9 cellular contexts compared by ENCODE assay signal in genomic region chr4:148445903-148446261, GRCh38. TPM values are rescaled to one million over a fixed set of nuclear protein-coding genes. Genes with fewer than 3 reads are reported as not detected.
DNase-seq lines count a peak whose midpoint lies in the region; ATAC-seq, FAIRE-seq and TF ChIP-seq lines count a peak whose summit lies in the region.
"Had no signal": no experiment of that assay in that cellular context is flagged by ENCODE, and none has a peak within 500 bp of the region (broad histone marks: within the 10 kb centered on the region; RNA-seq: fewer than 3 reads in every experiment).

No MANE protein-coding gene starts in this region.

- H3K4me2 ChIP-seq in keratinocyte (ENCODE audit: control insufficient read depth, extremely low read depth, insufficient read depth, low read depth, low read length): peak overlapping the region; percentile 67

- dilution Hi-C loops in keratinocyte (cut with MboI; ENCODE audit: extremely low pct_ligation_motif_present, low sequenced_read_pairs): no loop called here

- H3K27me3 ChIP-seq in keratinocyte (ENCODE audit: control insufficient read depth, extremely low read depth, insufficient read depth, low read length): peaks cover 17% of the 10 kb centered on the region

- H3K36me3 ChIP-seq in keratinocyte (ENCODE audit: control insufficient read depth in 2 of 2, extremely low read depth in 1 of 2, insufficient read depth in 2 of 2, low read length in 2 of 2): no peaks in the 10 kb centered on the region

- H4K20me1 ChIP-seq in keratinocyte (ENCODE audit: control insufficient read depth, extremely low read depth, insufficient read depth, low read length): no peaks in the 10 kb centered on the region

- H3K4me3 Mint-ChIP-seq in activated naive CD8-positive, alpha-beta T cell treated with anti-CD3 and anti-CD28 coated beads for 36 hours: peak overlapping the region; percentile 77
- peak overlapping the region; percentile 80 for H3K4me3 Mint-ChIP-seq in stimulated activated memory B cell treated with anti-CD40 and anti-IgM and Interleukin-4, amounts not matched to agents 10 μg/mL and 1 μg/mL and 100 μg/mL, for 72 hours

- H3K4me1 ChIP-seq in keratinocyte (ENCODE audit: control insufficient read depth, extremely low read depth, insufficient read depth, low read length): peaks cover 16% of the 10 kb centered on the region

- H3K27me3 Mint-ChIP-seq in activated naive CD8-positive, alpha-beta T cell treated with anti-CD3 and anti-CD28 coated beads for 36 hours: no peaks in the 10 kb centered on the region
- no peaks in the 10 kb centered on the region for H3K27me3 Mint-ChIP-seq in stimulated activated memory B cell treated with anti-CD40 and anti-IgM and Interleukin-4, amounts not matched to agents 10 μg/mL and 1 μg/mL and 100 μg/mL, for 72 hours

- no peaks in the 10 kb centered on the region for H3K9me3 Mint-ChIP-seq in activated naive CD8-positive, alpha-beta T cell treated with anti-CD3 and anti-CD28 coated beads for 36 hours
- H3K9me3 Mint-ChIP-seq in stimulated activated memory B cell treated with anti-CD40 and anti-IgM and Interleukin-4, amounts not matched to agents 10 μg/mL and 1 μg/mL and 100 μg/mL, for 72 hours: no peaks in the 10 kb centered on the region

- no peaks in the 10 kb centered on the region for H3K36me3 Mint-ChIP-seq in activated naive CD8-positive, alpha-beta T cell treated with anti-CD3 and anti-CD28 coated beads for 36 hours
- no peaks in the 10 kb centered on the region for H3K36me3 Mint-ChIP-seq in stimulated activated memory B cell treated with anti-CD40 and anti-IgM and Interleukin-4, amounts not matched to agents 10 μg/mL and 1 μg/mL and 100 μg/mL, for 72 hours

- peak overlapping the region in 2 of 3 experiments; percentile 59 to 83 for H3K4me3 ChIP-seq in keratinocyte (ENCODE audit: control insufficient read depth in 2 of 3, extremely low read depth in 1 of 3, insufficient read depth in 2 of 3, low read depth in 1 of 3, low read length in 3 of 3)

- ATAC-seq in stimulated activated memory B cell treated with anti-CD40 and anti-IgM and Interleukin-4, amounts not matched to agents 10 μg/mL and 1 μg/mL and 100 μg/mL, for 72 hours: no peak
- no peak for ATAC-seq in GM18511 (IDR thresholded peaks at IDR 0.05; ENCODE audit: unreplicated experiment)

- H3K79me2 ChIP-seq in keratinocyte (ENCODE audit: control insufficient read depth, insufficient read depth, low read length): no peaks in the 10 kb centered on the region

- peak overlapping the region; percentile 69 for H3K27ac Mint-ChIP-seq in activated naive CD8-positive, alpha-beta T cell treated with anti-CD3 and anti-CD28 coated beads for 36 hours
- H3K27ac Mint-ChIP-seq in stimulated activated memory B cell treated with anti-CD40 and anti-IgM and Interleukin-4, amounts not matched to agents 10 μg/mL and 1 μg/mL and 100 μg/mL, for 72 hours: peak overlapping the region; percentile 73

- H3K9me3 ChIP-seq in keratinocyte (ENCODE audit: control insufficient read depth, low read depth, low read length): no peaks in the 10 kb centered on the region

- H3K9ac ChIP-seq in keratinocyte (ENCODE audit: control insufficient read depth, extremely low read depth, insufficient read depth, low read length): no peak overlapping the region

- H3K9me1 ChIP-seq in keratinocyte (ENCODE audit: control insufficient read depth, extremely low read depth, insufficient read depth, low read length): no peaks in the 10 kb centered on the region

- no peak for TF ChIP-seq CTCF in keratinocyte (optimal IDR thresholded peaks at IDR 0.05 in 1 of 3, IDR thresholded peaks at IDR 0.05 in 1 of 3, conservative IDR thresholded peaks at IDR 0.05 in 1 of 3; ENCODE audit: extremely low read depth in 1 of 3, insufficient read depth in 2 of 3, low read length in 3 of 3)

- DNase-seq in NCI-H82 (lab: John Stamatoyannopoulos, UW) (peak; percentile 27), NCI-H82 treated with DMSO at 0.1 percent for 48 hours (lab: John Stamatoyannopoulos, UW; ENCODE audit: unreplicated experiment) (no peak), keratinocyte (ENCODE audit: low read depth, low spot score) (no peak), NOMO-1 treated with dmso at 0.1 percent for 144 hours (lab: John Stamatoyannopoulos, UW; ENCODE audit: unreplicated experiment) (no peak), mesenteric fat pad (ENCODE audit: low spot score) (no peak)
- no peak for DNase-seq in activated naive CD8-positive, alpha-beta T cell treated with anti-CD3 and anti-CD28 coated beads for 36 hours

- H3K4me1 Mint-ChIP-seq in activated naive CD8-positive, alpha-beta T cell treated with anti-CD3 and anti-CD28 coated beads for 36 hours: peaks cover 24% of the 10 kb centered on the region
- H3K4me1 Mint-ChIP-seq in stimulated activated memory B cell treated with anti-CD40 and anti-IgM and Interleukin-4, amounts not matched to agents 10 μg/mL and 1 μg/mL and 100 μg/mL, for 72 hours: peaks cover 15% of the 10 kb centered on the region

- no peak overlapping the region for H3K27ac ChIP-seq in keratinocyte (ENCODE audit: control insufficient read depth, insufficient read depth, low read length)

- H2AFZ ChIP-seq in keratinocyte (ENCODE audit: control insufficient read depth, low read length): peak overlapping the region; percentile 54

- FAIRE-seq in keratinocyte (lab: Jason Lieb, UNC): no peak
- FAIRE-seq: A204.1 had no signal

RNA-seq across cellular contexts. Expression of gene NR3C2, which starts 3.7 kb away (rescaled TPM):
- 1 to 10 TPM; 4.8 to 6.2 TPM for total RNA-seq in activated naive CD8-positive, alpha-beta T cell treated with anti-CD3 and anti-CD28 coated beads for 36 hours
- polyA plus RNA-seq in keratinocyte: 0.65 to 1.8 TPM (median 1.5 TPM) in 3 replicates
- 0.41 TPM for polyA plus RNA-seq in keratinocyte (2011; ENCODE audit: low read depth)
- polyA plus RNA-seq in keratinocyte (2011; cell fraction: cytosol; rRNA removed): 0.84 and 1.2 TPM in 2 replicates
- polyA plus RNA-seq in keratinocyte (2011; cell fraction: nucleus; rRNA removed): 3.1 and 3.7 TPM in 2 replicates
- 0.31 and 0.46 TPM in 2 replicates for polyA plus RNA-seq in keratinocyte (2012; ENCODE audit: low replicate concordance)
- polyA minus RNA-seq in keratinocyte: 1.7 to 6.8 TPM (median 4.9 TPM) in 3 replicates
- 1.3 TPM for polyA minus RNA-seq in keratinocyte (2011; cell fraction: cytosol; rRNA and poly(A)+ RNA removed)
- polyA minus RNA-seq in keratinocyte (2011; cell fraction: nucleus; rRNA and poly(A)+ RNA removed): 3.9 and 7.9 TPM in 2 replicates
- 7.1 TPM for total RNA-seq in mesenteric fat pad
